Comparison of ENCODE assay signal across 29 cellular contexts in genomic region chr7:129405527-129405926, GRCh38. TPM values are rescaled to one million over a fixed set of nuclear protein-coding genes. Genes with fewer than 3 reads are reported as not detected.
DNase-seq lines count a peak whose midpoint lies in the region; ATAC-seq, FAIRE-seq and TF ChIP-seq lines count a peak whose summit lies in the region.
"Had no signal": no experiment of that assay in that cellular context is flagged by ENCODE, and none has a peak within 500 bp of the region (broad histone marks: within the 10 kb centered on the region; RNA-seq: fewer than 3 reads in every experiment).

No MANE protein-coding gene starts in this region.

- intact Hi-C loops in GM12878 (cut with micrococcal nuclease; ENCODE audit: unreplicated experiment): no loop called here
- intact Hi-C loops in lower leg skin (cut with DNase I; ENCODE audit: low total_unique reads): no loop called here

- peaks cover 7 to 25% of the 10 kb centered on the region in 2 donors for H3K36me3 Mint-ChIP-seq in activated T-cell treated with anti-CD3 and anti-CD28 coated beads, Interleukin-2, amount 50 U/mL, for 72 hours (ENCODE audit: insufficient read depth in 2 of 2)
- H3K36me3 Mint-ChIP-seq in activated T-cell treated with anti-CD3 and anti-CD28 coated beads, Interleukin-2, amount 50 U/mL, for 4 hours (ENCODE audit: insufficient read depth): peaks cover 35% of the 10 kb centered on the region

- peak overlapping the region; percentile 53 to 76 for H3K4me3 Mint-ChIP-seq in activated T-cell treated with anti-CD3 and anti-CD28 coated beads, Interleukin-2, amount 50 U/mL, for 72 hours
- no peak overlapping the region for H3K4me3 Mint-ChIP-seq in activated T-cell treated with anti-CD3 and anti-CD28 coated beads, Interleukin-2, amount 50 U/mL, for 4 hours
- H3K4me3 Mint-ChIP-seq: CD4-positive, alpha-beta memory T cell; GM23338; H9; HFFc6 had no signal

- POLR2A ChIA-PET in GM12878 (lab: Charles Lee) (interaction anchor here (0.6 to 2.1 kb wide), 3 partner anchors 29 to 37 kb away, joined by 3 to 6 read pairs (median 5); partner anchors contain the start of gene STRIP2), HEK293T (lab: Yijun Ruan, JAX) (no interaction called here)

- H3K4me3 ChIP-seq in KMS-11 (IDR thresholded peaks at IDR 0.05; ENCODE audit: insufficient read depth, low read depth, low read length): no peak overlapping the region
- no peak overlapping the region for H3K4me3 ChIP-seq in GM12878
- H3K4me3 ChIP-seq in lower leg skin (ENCODE audit: low read depth, poor library complexity, severe bottlenecking): no peak overlapping the region
- H3K4me3 ChIP-seq: GM23338 had no signal

- H3K9me3 Mint-ChIP-seq in activated T-cell treated with anti-CD3 and anti-CD28 coated beads, Interleukin-2, amount 50 U/mL, for 72 hours: no peaks in the 10 kb centered on the region
- H3K9me3 Mint-ChIP-seq in activated T-cell treated with anti-CD3 and anti-CD28 coated beads, Interleukin-2, amount 50 U/mL, for 4 hours: no peaks in the 10 kb centered on the region
- H3K9me3 Mint-ChIP-seq: GM23338, H9, HFFc6 had no signal

- no peak overlapping the region for H3K9ac ChIP-seq in KMS-11
- H3K9ac ChIP-seq in GM12878 (ENCODE audit: control insufficient read depth, insufficient read depth, low read length): no peak overlapping the region

- H3K27ac ChIP-seq in KMS-11: peak overlapping the region; percentile 47
- no peak overlapping the region for H3K27ac ChIP-seq in GM12878 (ENCODE audit: control insufficient read depth, insufficient read depth)
- H3K27ac ChIP-seq: RWPE1 had no signal

- no peak overlapping the region for H2AFZ ChIP-seq in KMS-11 (ENCODE audit: low read depth)
- H2AFZ ChIP-seq in GM12878 (ENCODE audit: control insufficient read depth, low read depth, low read length): no peak overlapping the region
- H2AFZ ChIP-seq: GM23338 had no signal

- no peak for DNase-seq in activated T-cell treated with anti-CD3 and anti-CD28 coated beads, Interleukin-2, amount 50 U/mL, for 72 hours
- no peak for DNase-seq in activated T-cell treated with anti-CD3 and anti-CD28 coated beads, Interleukin-2, amount 50 U/mL, for 4 hours
- DNase-seq in GM13977 (ENCODE audit: low spot score): peak; percentile 15
- DNase-seq in GM12878 (ENCODE audit: low read depth, low spot score): peak; percentile 8
- DNase-seq in HEK293T (ENCODE audit: extremely low spot score): no peak
- DNase-seq in lower leg skin (ENCODE audit: low spot score in 2 of 2): no peak
- DNase-seq: C1 segment of cervical spinal cord; CD4-positive, alpha-beta memory T cell; COR-L47; DMS53; H9; HFFc6; KBM-7; MM.1S; NCI-H1048; NCI-H1417; NCI-H1694 treated with DMSO at 0.1 percent for 48 hours; NCI-H2081; NCI-H226; NCI-H510A; NCI-H69; SHP77 had no signal

- FAIRE-seq in GM12878 (lab: Jason Lieb, UNC): no peak
- FAIRE-seq: GM12891, GM19239, HTR-8/SVneo had no signal

- CTCF ChIA-PET in GM12878 (lab: Yijun Ruan, JAX) (interaction anchor here (1.2 to 3.6 kb wide), 6 partner anchors 10 to 187 kb away, joined by 3 to 20 read pairs (median 4); no protein-coding TSS in a partner anchor), HEK293T (lab: Yijun Ruan, JAX) (no interaction called here)

- H3K79me2 ChIP-seq in KMS-11 (ENCODE audit: insufficient read depth, low read depth) (no peaks in the 10 kb centered on the region), GM12878 (ENCODE audit: control insufficient read depth, insufficient read depth, low read length) (no peaks in the 10 kb centered on the region)

- H3K4me2 ChIP-seq in KMS-11 (peak overlapping the region; percentile 61), GM12878 (ENCODE audit: control insufficient read depth, insufficient read depth) (no peak overlapping the region)
- H3K4me2 ChIP-seq: GM23338 had no signal

- H3K27me3 ChIP-seq in KMS-11 (ENCODE audit: insufficient read depth, low read depth) (no peaks in the 10 kb centered on the region), GM12878 (replicated peaks in 1 of 2; ENCODE audit: control insufficient read depth in 2 of 2, insufficient read depth in 2 of 2, low read length in 1 of 2) (no peaks in the 10 kb centered on the region)

- TF ChIP-seq POLR2A in GM12878 (IDR thresholded peaks at IDR 0.05; ENCODE audit: low read depth, low read length): no peak
- TF ChIP-seq POLR2A in lower leg skin (IDR thresholded peaks at IDR 0.05): no peak

- peak overlapping the region; percentile 29 for H3K27ac Mint-ChIP-seq in activated T-cell treated with anti-CD3 and anti-CD28 coated beads, Interleukin-2, amount 50 U/mL, for 72 hours
- H3K27ac Mint-ChIP-seq: CD4-positive, alpha-beta memory T cell; GM23338; HFFc6 had no signal

- H4K20me1 ChIP-seq in KMS-11 (ENCODE audit: insufficient read depth): no peaks in the 10 kb centered on the region
- no peaks in the 10 kb centered on the region for H4K20me1 ChIP-seq in GM12878 (ENCODE audit: control insufficient read depth, insufficient read depth)

- no peaks in the 10 kb centered on the region for H3K27me3 Mint-ChIP-seq in activated T-cell treated with anti-CD3 and anti-CD28 coated beads, Interleukin-2, amount 50 U/mL, for 72 hours (ENCODE audit: low read depth)
- no peaks in the 10 kb centered on the region for H3K27me3 Mint-ChIP-seq in activated T-cell treated with anti-CD3 and anti-CD28 coated beads, Interleukin-2, amount 50 U/mL, for 4 hours (ENCODE audit: low read depth)
- H3K27me3 Mint-ChIP-seq: CD4-positive, alpha-beta memory T cell had no signal

- no peaks in the 10 kb centered on the region; the same call in 1 of the 2 replicates for H3K36me3 ChIP-seq in KMS-11 (ENCODE audit: insufficient read depth)
- H3K36me3 ChIP-seq in GM12878 (ENCODE audit: control insufficient read depth in 2 of 2, insufficient read depth in 2 of 2, low read length in 1 of 2): no peaks in the 10 kb centered on the region; a peak in 1 of 4 replicates

- peaks cover 65% of the 10 kb centered on the region for H3K4me1 ChIP-seq in KMS-11 (ENCODE audit: low read depth, poor library complexity, severe bottlenecking)
- H3K4me1 ChIP-seq in GM12878 (ENCODE audit: control insufficient read depth, insufficient read depth, low read length): no peaks in the 10 kb centered on the region

- RAD21 ChIA-PET in GM12878 (lab: Charles Lee; ENCODE audit: unreplicated experiment): interaction anchor here (1.4 to 3.0 kb wide), 3 partner anchors 35 to 62 kb away, joined by 3 to 13 read pairs (median 7); no protein-coding TSS in a partner anchor

- peak; percentile 46 to 67 for ATAC-seq in activated T-cell treated with anti-CD3 and anti-CD28 coated beads, Interleukin-2, amount 50 U/mL, for 72 hours (replicated peaks in 1 of 2)
- no peak for ATAC-seq in activated T-cell treated with anti-CD3 and anti-CD28 coated beads, Interleukin-2, amount 50 U/mL, for 4 hours
- ATAC-seq in GM12878: peak; percentile 46
- ATAC-seq: GM23338, Panc1 had no signal

- TF ChIP-seq RAD21 in GM12878 (IDR thresholded peaks at IDR 0.05; ENCODE audit: insufficient read depth, low read depth, low read length): no peak

- H3K4me1 Mint-ChIP-seq in activated T-cell treated with anti-CD3 and anti-CD28 coated beads, Interleukin-2, amount 50 U/mL, for 72 hours (ENCODE audit: low read depth): peaks cover 43% of the 10 kb centered on the region
- H3K4me1 Mint-ChIP-seq in activated T-cell treated with anti-CD3 and anti-CD28 coated beads, Interleukin-2, amount 50 U/mL, for 4 hours (ENCODE audit: low read depth): no peaks in the 10 kb centered on the region
- H3K4me1 Mint-ChIP-seq: CD4-positive, alpha-beta memory T cell had no signal

- SMC1A ChIA-PET in GM12878 (lab: Charles Lee; ENCODE audit: uncharacterized antibody, unreplicated experiment): interaction anchor here (1.1 to 3.1 kb wide), 5 partner anchors 27 to 66 kb away, joined by 3 to 10 read pairs (median 6); no protein-coding TSS in a partner anchor

- TF ChIP-seq CTCF in GM13977 (IDR thresholded peaks at IDR 0.05; ENCODE audit: extremely low read depth, insufficient read depth, missing control alignments): no peak
- TF ChIP-seq CTCF in KMS-11 (conservative IDR thresholded peaks at IDR 0.05; ENCODE audit: low read depth, low read length): no peak
- TF ChIP-seq CTCF in GM12878 (IDR thresholded peaks at IDR 0.05 in 2 of 3, conservative IDR thresholded peaks at IDR 0.05 in 1 of 3; ENCODE audit: control insufficient read depth in 2 of 3, extremely low read depth in 1 of 3, insufficient read depth in 1 of 3, low read depth in 3 of 3, low read length in 3 of 3): no peak
- TF ChIP-seq CTCF in lower leg skin (IDR thresholded peaks at IDR 0.05): no peak

- BruUV-seq in GM12878 (replicated peaks; lab: Mats Ljungman, UMichigan): no TSS peak

- in situ Hi-C loops in GM13977 (cut with MboI; ENCODE audit: low pct_unique_long_range_greater_than_20kb, low sequenced_read_pairs, unreplicated experiment) (no loop called here), GM12878 (cut with MboI) (no loop called here)

- TF ChIP-seq EP300 in GM12878 (IDR thresholded peaks at IDR 0.05; ENCODE audit: borderline replicate concordance in 1 of 2, control insufficient read depth in 1 of 2, low read depth in 2 of 2, low read length in 2 of 2): no peak; a peak in 1 of 4 replicates

- no peaks in the 10 kb centered on the region for H3K9me3 ChIP-seq in GM12878 (replicated peaks; ENCODE audit: control insufficient read depth, insufficient read depth, low read length)

TF ChIP-seq in GM12878, 131 proteins besides CTCF, POLR2A, EP300 and RAD21 (continues in another document):
- TF ChIP-seq RCOR1 (conservative IDR thresholded peaks at IDR 0.05; ENCODE audit: low read depth, low read length): no peak

TF ChIP-seq in HEK293T, 16 proteins besides CTCF, POLR2A, EP300 and RAD21 (continues in another document):
- no peak for TF ChIP-seq NFRKB (IDR thresholded peaks at IDR 0.05)

RNA-seq across cellular contexts. Expression of gene STRIP2, which starts 28.7 kb away (rescaled TPM):
- 10 to 100 TPM; 73.5 to 79.2 TPM for total RNA-seq in activated T-cell treated with anti-CD3 and anti-CD28 coated beads, Interleukin-2, amount 50 U/mL, for 72 hours
- total RNA-seq in activated T-cell treated with anti-CD3 and anti-CD28 coated beads, Interleukin-2, amount 50 U/mL, for 4 hours: 10 to 100 TPM; 51.6 to 64.1 (median 56.1) TPM
- total RNA-seq in GM12878 (2013; cell fraction: nucleolus; rRNA removed): 2.0 and 2.9 TPM in 2 replicates
- total RNA-seq in GM12878 (2014; rRNA removed) (1.7 and 1.9 TPM in 2 replicates), GM12878 (2014; rRNA removed; fragmentation: Illumina TruSeq; extraction: Trizol) (1.1 and 1.5 TPM in 2 replicates), GM12878 (2021) (1.7 and 1.8 TPM in 2 replicates), lower leg skin (1 to 10 TPM in 2 of 4 donors, under 1 TPM in 2; 0.30 to 1.4 (median 0.79) TPM)
- 0.67 TPM for polyA plus RNA-seq in GM12878 (2011; ENCODE audit: low read depth)
- polyA plus RNA-seq in GM12878 (2011; rRNA removed) (5.4 and 5.8 TPM in 2 replicates), GM12878 (2014; fragmentation: Illumina TruSeq; extraction: Trizol) (1.2 and 1.8 TPM in 2 replicates), GM12878 (2014; fragmentation: Nextera tagmentation; extraction: Ambion mirVana) (under 1 TPM; 0.48 to 0.58 TPM), GM12878 (2014; rRNA removed) (1.5 and 2.5 TPM in 2 replicates), GM12878 (2016; fragmentation: Nextera tagmentation; extraction: Ambion mirVana) (1 to 10 TPM; 3.0 to 3.2 TPM)
- polyA plus RNA-seq in GM12878 (2011; cell fraction: cytosol; rRNA removed): 3.4 and 4.1 TPM in 2 replicates
- polyA plus RNA-seq in GM12878 (2011; cell fraction: nucleus; rRNA removed): 19.7 and 21.9 TPM in 2 replicates
- 0.93 and 0.96 TPM in 2 replicates for polyA plus RNA-seq in GM12878 (2012)
- 5.4 and 5.6 TPM in 2 replicates for polyA minus RNA-seq in GM12878 (2011; rRNA and poly(A)+ RNA removed)
- polyA minus RNA-seq in GM12878 (2011; cell fraction: cytosol; rRNA and poly(A)+ RNA removed): 1.7 and 2.2 TPM in 2 replicates
- 5.4 and 7.4 TPM in 2 replicates for polyA minus RNA-seq in GM12878 (2011; cell fraction: nucleus; rRNA and poly(A)+ RNA removed)
- polyA plus RNA-seq: CD4-positive, alpha-beta memory T cell had no signal

Comparison
In these comparisons a context has a peak if more than half of its experiments do, and no peak if none do; other contexts are left out.
1. ATAC-seq: peak in activated T-cell treated with anti-CD3 and anti-CD28 coated beads, Interleukin-2, amount 50 U/mL, for 72 hours (2 of 2) and GM12878 (single experiment); none in activated T-cell treated with anti-CD3 and anti-CD28 coated beads, Interleukin-2, amount 50 U/mL, for 4 hours (0 of 2).
2. DNase-seq: peak in GM13977 (single experiment) and GM12878 (single experiment); none in activated T-cell treated with anti-CD3 and anti-CD28 coated beads, Interleukin-2, amount 50 U/mL, for 72 hours (0 of 2), activated T-cell treated with anti-CD3 and anti-CD28 coated beads, Interleukin-2, amount 50 U/mL, for 4 hours (single experiment), HEK293T (single experiment) and lower leg skin (0 of 2).
3. RNA of gene STRIP2, which starts 28.7 kb away (total RNA-seq): 73.5 to 79.2 TPM in activated T-cell treated with anti-CD3 and anti-CD28 coated beads, Interleukin-2, amount 50 U/mL, for 72 hours and 51.6 to 64.1 TPM in activated T-cell treated with anti-CD3 and anti-CD28 coated beads, Interleukin-2, amount 50 U/mL, for 4 hours; 1.1 to 2.9 TPM in GM12878 and 0.30 to 1.4 TPM in lower leg skin; every median in the first group is over 10 times any median in the second.